Comparison of ENCODE assay signal across 30 cellular contexts in the genomic region with DNA sequence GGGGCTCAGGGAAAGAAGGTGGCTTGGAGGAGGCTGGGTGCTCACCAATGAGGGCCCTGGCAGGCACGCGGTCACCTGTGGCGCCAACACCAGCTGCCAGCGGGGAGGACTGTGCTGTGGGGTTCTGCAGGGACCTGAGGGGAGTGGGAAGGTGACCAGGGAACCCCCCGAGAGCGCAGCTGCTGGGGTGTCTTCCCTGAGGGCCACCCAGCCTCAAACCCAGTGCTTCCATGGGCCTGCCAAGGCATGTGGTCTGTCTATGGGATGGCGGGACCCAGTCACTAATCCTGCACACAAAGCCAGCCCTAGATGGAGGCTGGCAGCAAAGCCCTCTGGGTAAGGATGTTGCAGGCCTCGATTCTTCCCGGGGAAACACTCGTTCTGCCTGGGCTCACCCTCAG.
"Had no signal": no experiment of that assay in that cellular context is flagged by ENCODE, and none has a peak within 500 bp of the region (broad histone marks: within the 10 kb centered on the region; RNA-seq: fewer than 3 reads in every experiment).

No MANE protein-coding gene starts in this region.

- H3K27ac ChIP-seq: brain microvascular endothelial cell, SJCRH30, SK-N-MC, VCaP had no signal

- H3K36me3 ChIP-seq: brain microvascular endothelial cell, SJCRH30 had no signal

- H3K27me3 ChIP-seq: brain microvascular endothelial cell, SJCRH30 had no signal

- ATAC-seq: activated naive CD8-positive, alpha-beta T cell treated with anti-CD3 and anti-CD28 coated beads, Interleukin-2, amount 50 U/mL, for 24 hours; activated T-cell treated with anti-CD3 and anti-CD28 coated beads, Interleukin-2, amount 50 U/mL, for 4 hours; Panc1; T-helper 17 cell had no signal

- H3K4me1 ChIP-seq: SJCRH30 had no signal

- H3K9me3 ChIP-seq: SJCRH30 had no signal

- H3K4me3 ChIP-seq: SJCRH30, SK-N-MC had no signal

- DNase-seq: activated B cell treated with CpG ODN at 0.5 μM for 24 hours; activated CD4-positive, alpha-beta memory T cell treated with anti-CD3 and anti-CD28 coated beads for 36 hours; activated CD4-positive, alpha-beta T cell treated with anti-CD3 and anti-CD28 coated beads for 4 hours; activated CD4-positive, alpha-beta T cell treated with anti-CD3 and anti-CD28 coated beads, Interleukin-2, amount 50 U/mL, for 1 hour; activated CD4-positive, CD25-positive, alpha-beta regulatory T cell treated with anti-CD3 and anti-CD28 coated beads, Interleukin-2, amount 50 U/mL, for 72 hours; activated CD8-positive, alpha-beta memory T cell treated with anti-CD3 and anti-CD28 coated beads, Interleukin-2, amount 50 U/mL, for 4 hours; activated effector memory CD4-positive, alpha-beta T cell treated with Interleukin-2 at 50 U/mL for 16 hours; activated naive CD4-positive, alpha-beta T cell treated with anti-CD3 and anti-CD28 coated beads, Interleukin-2, amount 10 ng/mL, durations not matched to agents 7 days and 5 days; activated naive CD8-positive, alpha-beta T cell treated with anti-CD3 and anti-CD28 coated beads, Interleukin-2, amount 50 U/mL, for 24 hours; activated T-cell treated with anti-CD3 and anti-CD28 coated beads for 4 hours; activated T-cell treated with anti-CD3 and anti-CD28 coated beads, Interleukin-2, amount 50 U/mL, for 4 hours; anterior cingulate cortex; brain microvascular endothelial cell; central memory CD4-positive, alpha-beta T cell; NCI-H1105; NCI-H1417 treated with DMSO at 0.1 percent for 48 hours; NCI-H1694; NCI-H1930; NCI-H2081 treated with DMSO at 0.1 percent for 48 hours; NCI-H226; NCI-H446 treated with DMSO at 0.1 percent for 48 hours; NCI-H524; NCI-H69; NCI-H82; SHP77; SJCRH30; T-helper 17 cell had no signal
